ENCODE assay signal across 1 cellular context in genomic region chr21:46324390-46325072, GRCh38.
TF ChIP-seq lines count a peak whose summit lies in the region.

No MANE protein-coding gene starts in this region.

TF ChIP-seq in K562, 482 proteins besides CTCF, POLR2A, EP300 and RAD21 (continued from another document and continues in another):
- TF ChIP-seq AFF1 (IDR thresholded peaks at IDR 0.05; ENCODE audit: low read depth in 1 of 2, partially characterized antibody in 2 of 2) (no peak), RBBP5 (IDR thresholded peaks at IDR 0.05; ENCODE audit: borderline replicate concordance, insufficient read depth, low read length, poor library complexity, severe bottlenecking) (peak; percentile 32), ZNF696 (CRISPR knock-in tag; conservative IDR thresholded peaks at IDR 0.05) (no peak), RNF2 (IDR thresholded peaks at IDR 0.05) (0 out of 2 replicates have a peak, but pooled peaks have one; percentile 39), SRSF1 (IDR thresholded peaks at IDR 0.05; ENCODE audit: low read depth, low read length) (no peak), POLR3A (IDR thresholded peaks at IDR 0.05; ENCODE audit: borderline replicate concordance, extremely low read depth, insufficient read depth, insufficient read length) (no peak), ETV5 (CRISPR knock-in tag; IDR thresholded peaks at IDR 0.05; ENCODE audit: low read depth) (peak; percentile 59; the same call in 1 of the 2 replicates), ZBED1 (IDR thresholded peaks at IDR 0.05) (no peak), NFRKB (IDR thresholded peaks at IDR 0.05; ENCODE audit: low read depth) (no peak), TAF1 (IDR thresholded peaks at IDR 0.05; ENCODE audit: control insufficient read depth, extremely low read depth, insufficient read depth, low read length, severe bottlenecking) (peak; percentile 99), KAT7 (CRISPR knock-in tag; IDR thresholded peaks at IDR 0.05; ENCODE audit: borderline replicate concordance) (no peak; the same call in 1 of the 2 replicates), HNRNPLL (IDR thresholded peaks at IDR 0.05; ENCODE audit: low read depth, low read length, poor library complexity, severe bottlenecking) (peak; percentile 27), WHSC1 (IDR thresholded peaks at IDR 0.05; ENCODE audit: low read length) (no peak), ZNF445 (CRISPR knock-in tag; IDR thresholded peaks at IDR 0.05; ENCODE audit: low read depth) (no peak), HNRNPL (IDR thresholded peaks at IDR 0.05; ENCODE audit: low read depth, low read length) (no peak), ESRRA (IDR thresholded peaks at IDR 0.05; ENCODE audit: borderline replicate concordance, low read depth) (peak; percentile 14; the same call in 1 of the 2 replicates), HNRNPK (IDR thresholded peaks at IDR 0.05; ENCODE audit: low read depth, low read length, poor library complexity, severe bottlenecking) (peak; percentile 54), BDP1 (IDR thresholded peaks at IDR 0.05; ENCODE audit: insufficient read depth, insufficient read length) (no peak), PTRF (tag; IDR thresholded peaks at IDR 0.05) (no peak), PKNOX1 (IDR thresholded peaks at IDR 0.05) (no peak), ZNF764 (CRISPR knock-in tag; IDR thresholded peaks at IDR 0.05; ENCODE audit: low read depth) (no peak), POLR2G (IDR thresholded peaks at IDR 0.05; ENCODE audit: low read depth, low read length) (peak; percentile 84), SIRT6 (IDR thresholded peaks at IDR 0.05; ENCODE audit: low read depth, low read length) (no peak), ZNF133 (CRISPR knock-in tag; IDR thresholded peaks at IDR 0.05) (no peak), ARNT (IDR thresholded peaks at IDR 0.05) (no peak), ZFP30 (CRISPR knock-in tag; IDR thresholded peaks at IDR 0.05; ENCODE audit: borderline replicate concordance) (no peak), PCBP2 (IDR thresholded peaks at IDR 0.05; ENCODE audit: low read depth, low read length, poor library complexity, severe bottlenecking) (no peak), ZNF780A (CRISPR knock-in tag; IDR thresholded peaks at IDR 0.05) (no peak), ZNF444 (CRISPR knock-in tag; IDR thresholded peaks at IDR 0.05) (no peak)
- TF ChIP-seq, protein P1, sequence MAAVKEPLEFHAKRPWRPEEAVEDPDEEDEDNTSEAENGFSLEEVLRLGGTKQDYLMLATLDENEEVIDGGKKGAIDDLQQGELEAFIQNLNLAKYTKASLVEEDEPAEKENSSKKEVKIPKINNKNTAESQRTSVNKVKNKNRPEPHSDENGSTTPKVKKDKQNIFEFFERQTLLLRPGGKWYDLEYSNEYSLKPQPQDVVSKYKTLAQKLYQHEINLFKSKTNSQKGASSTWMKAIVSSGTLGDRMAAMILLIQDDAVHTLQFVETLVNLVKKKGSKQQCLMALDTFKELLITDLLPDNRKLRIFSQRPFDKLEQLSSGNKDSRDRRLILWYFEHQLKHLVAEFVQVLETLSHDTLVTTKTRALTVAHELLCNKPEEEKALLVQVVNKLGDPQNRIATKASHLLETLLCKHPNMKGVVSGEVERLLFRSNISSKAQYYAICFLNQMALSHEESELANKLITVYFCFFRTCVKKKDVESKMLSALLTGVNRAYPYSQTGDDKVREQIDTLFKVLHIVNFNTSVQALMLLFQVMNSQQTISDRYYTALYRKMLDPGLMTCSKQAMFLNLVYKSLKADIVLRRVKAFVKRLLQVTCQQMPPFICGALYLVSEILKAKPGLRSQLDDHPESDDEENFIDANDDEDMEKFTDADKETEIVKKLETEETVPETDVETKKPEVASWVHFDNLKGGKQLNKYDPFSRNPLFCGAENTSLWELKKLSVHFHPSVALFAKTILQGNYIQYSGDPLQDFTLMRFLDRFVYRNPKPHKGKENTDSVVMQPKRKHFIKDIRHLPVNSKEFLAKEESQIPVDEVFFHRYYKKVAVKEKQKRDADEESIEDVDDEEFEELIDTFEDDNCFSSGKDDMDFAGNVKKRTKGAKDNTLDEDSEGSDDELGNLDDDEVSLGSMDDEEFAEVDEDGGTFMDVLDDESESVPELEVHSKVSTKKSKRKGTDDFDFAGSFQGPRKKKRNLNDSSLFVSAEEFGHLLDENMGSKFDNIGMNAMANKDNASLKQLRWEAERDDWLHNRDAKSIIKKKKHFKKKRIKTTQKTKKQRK (IDR thresholded peaks at IDR 0.05; ENCODE audit: borderline replicate concordance, low read depth, low read length): no peak
- TF ChIP-seq, protein P2, sequence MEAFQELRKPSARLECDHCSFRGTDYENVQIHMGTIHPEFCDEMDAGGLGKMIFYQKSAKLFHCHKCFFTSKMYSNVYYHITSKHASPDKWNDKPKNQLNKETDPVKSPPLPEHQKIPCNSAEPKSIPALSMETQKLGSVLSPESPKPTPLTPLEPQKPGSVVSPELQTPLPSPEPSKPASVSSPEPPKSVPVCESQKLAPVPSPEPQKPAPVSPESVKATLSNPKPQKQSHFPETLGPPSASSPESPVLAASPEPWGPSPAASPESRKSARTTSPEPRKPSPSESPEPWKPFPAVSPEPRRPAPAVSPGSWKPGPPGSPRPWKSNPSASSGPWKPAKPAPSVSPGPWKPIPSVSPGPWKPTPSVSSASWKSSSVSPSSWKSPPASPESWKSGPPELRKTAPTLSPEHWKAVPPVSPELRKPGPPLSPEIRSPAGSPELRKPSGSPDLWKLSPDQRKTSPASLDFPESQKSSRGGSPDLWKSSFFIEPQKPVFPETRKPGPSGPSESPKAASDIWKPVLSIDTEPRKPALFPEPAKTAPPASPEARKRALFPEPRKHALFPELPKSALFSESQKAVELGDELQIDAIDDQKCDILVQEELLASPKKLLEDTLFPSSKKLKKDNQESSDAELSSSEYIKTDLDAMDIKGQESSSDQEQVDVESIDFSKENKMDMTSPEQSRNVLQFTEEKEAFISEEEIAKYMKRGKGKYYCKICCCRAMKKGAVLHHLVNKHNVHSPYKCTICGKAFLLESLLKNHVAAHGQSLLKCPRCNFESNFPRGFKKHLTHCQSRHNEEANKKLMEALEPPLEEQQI (IDR thresholded peaks at IDR 0.05): no peak
- TF ChIP-seq, protein P3, sequence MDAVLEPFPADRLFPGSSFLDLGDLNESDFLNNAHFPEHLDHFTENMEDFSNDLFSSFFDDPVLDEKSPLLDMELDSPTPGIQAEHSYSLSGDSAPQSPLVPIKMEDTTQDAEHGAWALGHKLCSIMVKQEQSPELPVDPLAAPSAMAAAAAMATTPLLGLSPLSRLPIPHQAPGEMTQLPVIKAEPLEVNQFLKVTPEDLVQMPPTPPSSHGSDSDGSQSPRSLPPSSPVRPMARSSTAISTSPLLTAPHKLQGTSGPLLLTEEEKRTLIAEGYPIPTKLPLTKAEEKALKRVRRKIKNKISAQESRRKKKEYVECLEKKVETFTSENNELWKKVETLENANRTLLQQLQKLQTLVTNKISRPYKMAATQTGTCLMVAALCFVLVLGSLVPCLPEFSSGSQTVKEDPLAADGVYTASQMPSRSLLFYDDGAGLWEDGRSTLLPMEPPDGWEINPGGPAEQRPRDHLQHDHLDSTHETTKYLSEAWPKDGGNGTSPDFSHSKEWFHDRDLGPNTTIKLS (IDR thresholded peaks at IDR 0.05; ENCODE audit: borderline replicate concordance, low read depth): no peak
- TF ChIP-seq, protein P4, sequence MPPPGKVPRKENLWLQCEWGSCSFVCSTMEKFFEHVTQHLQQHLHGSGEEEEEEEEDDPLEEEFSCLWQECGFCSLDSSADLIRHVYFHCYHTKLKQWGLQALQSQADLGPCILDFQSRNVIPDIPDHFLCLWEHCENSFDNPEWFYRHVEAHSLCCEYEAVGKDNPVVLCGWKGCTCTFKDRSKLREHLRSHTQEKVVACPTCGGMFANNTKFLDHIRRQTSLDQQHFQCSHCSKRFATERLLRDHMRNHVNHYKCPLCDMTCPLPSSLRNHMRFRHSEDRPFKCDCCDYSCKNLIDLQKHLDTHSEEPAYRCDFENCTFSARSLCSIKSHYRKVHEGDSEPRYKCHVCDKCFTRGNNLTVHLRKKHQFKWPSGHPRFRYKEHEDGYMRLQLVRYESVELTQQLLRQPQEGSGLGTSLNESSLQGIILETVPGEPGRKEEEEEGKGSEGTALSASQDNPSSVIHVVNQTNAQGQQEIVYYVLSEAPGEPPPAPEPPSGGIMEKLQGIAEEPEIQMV (tag; conservative IDR thresholded peaks at IDR 0.05; ENCODE audit: low read depth): no peak
- TF ChIP-seq, protein P5, sequence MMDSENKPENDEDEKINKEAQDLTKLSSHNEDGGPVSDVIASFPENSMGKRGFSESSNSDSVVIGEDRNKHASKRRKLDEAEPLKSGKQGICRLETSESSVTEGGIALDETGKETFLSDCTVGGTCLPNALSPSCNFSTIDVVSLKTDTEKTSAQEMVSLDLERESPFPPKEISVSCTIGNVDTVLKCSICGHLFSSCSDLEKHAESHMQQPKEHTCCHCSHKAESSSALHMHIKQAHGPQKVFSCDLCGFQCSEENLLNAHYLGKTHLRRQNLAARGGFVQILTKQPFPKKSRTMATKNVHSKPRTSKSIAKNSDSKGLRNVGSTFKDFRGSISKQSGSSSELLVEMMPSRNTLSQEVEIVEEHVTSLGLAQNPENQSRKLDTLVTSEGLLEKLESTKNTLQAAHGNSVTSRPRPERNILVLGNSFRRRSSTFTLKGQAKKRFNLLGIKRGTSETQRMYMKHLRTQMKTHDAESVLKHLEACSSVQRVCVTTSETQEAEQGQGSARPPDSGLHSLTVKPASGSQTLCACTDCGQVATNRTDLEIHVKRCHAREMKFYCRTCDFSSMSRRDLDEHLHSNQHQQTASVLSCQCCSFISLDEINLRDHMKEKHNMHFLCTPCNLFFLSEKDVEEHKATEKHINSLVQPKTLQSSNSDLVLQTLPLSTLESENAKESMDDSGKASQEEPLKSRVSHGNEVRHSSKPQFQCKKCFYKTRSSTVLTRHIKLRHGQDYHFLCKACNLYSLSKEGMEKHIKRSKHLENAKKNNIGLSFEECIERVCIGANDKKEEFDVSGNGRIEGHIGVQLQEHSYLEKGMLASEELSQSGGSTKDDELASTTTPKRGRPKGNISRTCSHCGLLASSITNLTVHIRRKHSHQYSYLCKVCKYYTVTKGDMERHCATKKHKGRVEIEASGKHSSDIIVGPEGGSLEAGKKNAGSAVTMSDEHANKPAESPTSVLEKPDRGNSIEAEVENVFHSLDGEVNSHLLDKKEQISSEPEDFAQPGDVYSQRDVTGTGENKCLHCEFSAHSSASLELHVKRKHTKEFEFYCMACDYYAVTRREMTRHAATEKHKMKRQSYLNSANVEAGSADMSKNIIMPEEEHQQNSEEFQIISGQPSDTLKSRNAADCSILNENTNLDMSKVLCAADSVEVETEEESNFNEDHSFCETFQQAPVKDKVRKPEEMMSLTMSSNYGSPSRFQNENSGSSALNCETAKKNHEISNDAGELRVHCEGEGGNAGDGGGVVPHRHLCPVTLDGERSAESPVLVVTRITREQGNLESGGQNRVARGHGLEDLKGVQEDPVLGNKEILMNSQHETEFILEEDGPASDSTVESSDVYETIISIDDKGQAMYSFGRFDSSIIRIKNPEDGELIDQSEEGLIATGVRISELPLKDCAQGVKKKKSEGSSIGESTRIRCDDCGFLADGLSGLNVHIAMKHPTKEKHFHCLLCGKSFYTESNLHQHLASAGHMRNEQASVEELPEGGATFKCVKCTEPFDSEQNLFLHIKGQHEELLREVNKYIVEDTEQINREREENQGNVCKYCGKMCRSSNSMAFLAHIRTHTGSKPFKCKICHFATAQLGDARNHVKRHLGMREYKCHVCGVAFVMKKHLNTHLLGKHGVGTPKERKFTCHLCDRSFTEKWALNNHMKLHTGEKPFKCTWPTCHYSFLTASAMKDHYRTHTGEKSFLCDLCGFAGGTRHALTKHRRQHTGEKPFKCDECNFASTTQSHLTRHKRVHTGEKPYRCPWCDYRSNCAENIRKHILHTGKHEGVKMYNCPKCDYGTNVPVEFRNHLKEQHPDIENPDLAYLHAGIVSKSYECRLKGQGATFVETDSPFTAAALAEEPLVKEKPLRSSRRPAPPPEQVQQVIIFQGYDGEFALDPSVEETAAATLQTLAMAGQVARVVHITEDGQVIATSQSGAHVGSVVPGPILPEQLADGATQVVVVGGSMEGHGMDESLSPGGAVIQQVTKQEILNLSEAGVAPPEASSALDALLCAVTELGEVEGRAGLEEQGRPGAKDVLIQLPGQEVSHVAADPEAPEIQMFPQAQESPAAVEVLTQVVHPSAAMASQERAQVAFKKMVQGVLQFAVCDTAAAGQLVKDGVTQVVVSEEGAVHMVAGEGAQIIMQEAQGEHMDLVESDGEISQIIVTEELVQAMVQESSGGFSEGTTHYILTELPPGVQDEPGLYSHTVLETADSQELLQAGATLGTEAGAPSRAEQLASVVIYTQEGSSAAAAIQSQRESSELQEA (IDR thresholded peaks at IDR 0.05; ENCODE audit: low read depth): no peak
